8 cellular contexts compared by ENCODE assay signal in genomic region chr3:155701882-155702465, GRCh38. TPM values are rescaled to one million over a fixed set of nuclear protein-coding genes. Genes with fewer than 3 reads are reported as not detected.
A peak's percentile ranks its signal among the peaks of the same experiment; 100 is the strongest.
DNase-seq lines count a peak whose midpoint lies in the region; ATAC-seq and TF ChIP-seq lines count a peak whose summit lies in the region.

No MANE protein-coding gene starts in this region.

- POLR2A ChIA-PET in naive thymus-derived CD4-positive, alpha-beta T cell (lab: Charles Lee), result no interaction called here

- intact Hi-C loops in naive thymus-derived CD4-positive, alpha-beta T cell (cut with micrococcal nuclease), result loop anchor here (1.0 to 2.0 kb wide), 5 partner anchors 320 to 1661 kb away; no protein-coding TSS in a partner anchor

- no peaks in the 10 kb centered on the region for H3K4me1 ChIP-seq in naive thymus-derived CD4-positive, alpha-beta T cell (ENCODE audit: control insufficient read depth in 2 of 2, insufficient read depth in 2 of 2, low read length in 2 of 2)

- peak; percentile 61 for TF ChIP-seq CTCF in epithelial cell of proximal tubule (conservative IDR thresholded peaks at IDR 0.05; ENCODE audit: low read depth, low read length)

- H3K27ac Mint-ChIP-seq in naive thymus-derived CD4-positive, alpha-beta T cell, result no peak overlapping the region

- H3K27me3 ChIP-seq in naive thymus-derived CD4-positive, alpha-beta T cell (ENCODE audit: control insufficient read depth in 2 of 2, insufficient read depth in 2 of 2, low read length in 2 of 2), result no peaks in the 10 kb centered on the region

- no peak overlapping the region for H3K4me3 ChIP-seq in epithelial cell of proximal tubule (ENCODE audit: low read depth, low read length)
- no peak overlapping the region for H3K4me3 ChIP-seq in naive thymus-derived CD4-positive, alpha-beta T cell (ENCODE audit: low read length)

- H3K27me3 Mint-ChIP-seq in naive thymus-derived CD4-positive, alpha-beta T cell, result peaks cover 0 to 28% (median 6%) of the 10 kb centered on the region in 5 donors

- H3K9me3 Mint-ChIP-seq in naive thymus-derived CD4-positive, alpha-beta T cell, result no peaks in the 10 kb centered on the region

- in situ Hi-C loops in Caki2 (cut with HindIII; ENCODE audit: low pct_unique_long_range_greater_than_20kb, low sequenced_read_pairs), result loop anchor here (25.0 kb wide), 1 partner anchor 315 kb away; no protein-coding TSS in a partner anchor

- H3K27ac ChIP-seq in naive thymus-derived CD4-positive, alpha-beta T cell (ENCODE audit: low read depth, low read length), result no peak overlapping the region

- H3K36me3 ChIP-seq in naive thymus-derived CD4-positive, alpha-beta T cell (ENCODE audit: control insufficient read depth in 2 of 3, insufficient read depth in 3 of 3, low read length in 3 of 3), result no peaks in the 10 kb centered on the region

- no peak overlapping the region for H3K4me3 Mint-ChIP-seq in naive thymus-derived CD4-positive, alpha-beta T cell

- peak; percentile 76 for ATAC-seq in GM21529 (IDR thresholded peaks at IDR 0.05; ENCODE audit: unreplicated experiment)
- ATAC-seq in naive thymus-derived CD4-positive, alpha-beta T cell, result peak; percentile 69
- ATAC-seq in HG02840 (IDR thresholded peaks at IDR 0.05; ENCODE audit: low FRiP score, unreplicated experiment), result no peak

- H3K36me3 Mint-ChIP-seq in naive thymus-derived CD4-positive, alpha-beta T cell, result no peaks in the 10 kb centered on the region

- peak; percentile 45 for DNase-seq in Caki2 (ENCODE audit: low read depth)
- DNase-seq in MV-4-11 (lab: John Stamatoyannopoulos, UW), result peak; percentile 63
- DNase-seq in RPMI8226, result peak; percentile 82
- peak; percentile 7 for DNase-seq in epithelial cell of proximal tubule (ENCODE audit: low read depth)
- DNase-seq in naive thymus-derived CD4-positive, alpha-beta T cell, result peak in 7 of 9 donors; percentile 13 to 58 (median 45)
- no peak for DNase-seq in activated naive CD4-positive, alpha-beta T cell (lab: John Stamatoyannopoulos, UW)

- CTCF ChIA-PET in naive thymus-derived CD4-positive, alpha-beta T cell (lab: Charles Lee), result interaction anchor here (0.5 to 1.9 kb wide), 9 partner anchors 10 to 1434 kb away, joined by 3 to 8 read pairs (median 4); no protein-coding TSS in a partner anchor

- H3K9me3 ChIP-seq in naive thymus-derived CD4-positive, alpha-beta T cell (ENCODE audit: control insufficient read depth in 2 of 3, low read length in 3 of 3), result no peaks in the 10 kb centered on the region

- H3K4me1 Mint-ChIP-seq in naive thymus-derived CD4-positive, alpha-beta T cell, result peaks cover 0 to 4% (median 0%) of the 10 kb centered on the region in 7 donors

RNA-seq across cellular contexts. Expression of gene PLCH1, which starts 42.9 kb away (rescaled TPM):
- total RNA-seq in Caki2 (2014; rRNA removed; shearing (Covaris generic); ENCODE audit: low replicate concordance), result 2.7 and 5.6 TPM in 2 replicates
- total RNA-seq in epithelial cell of proximal tubule, result 3.1 and 3.2 TPM in 2 replicates
- under 1 TPM in 1 of 5 experiments, not detected in 4; 0.56 TPM for total RNA-seq in naive thymus-derived CD4-positive, alpha-beta T cell
- not detected for polyA plus RNA-seq in naive thymus-derived CD4-positive, alpha-beta T cell

Comparison
In these comparisons a context has a peak if more than half of its experiments do, and no peak if none do; other contexts are left out.
1. DNase-seq: peak in Caki2 (single experiment), MV-4-11 (single experiment), RPMI8226 (single experiment), epithelial cell of proximal tubule (single experiment) and naive thymus-derived CD4-positive, alpha-beta T cell (7 of 9); none in activated naive CD4-positive, alpha-beta T cell (0 of 4).